ENCODE assay signal across 1 cellular context in genomic region chr5:170760126-170760525, GRCh38.
TF ChIP-seq lines count a peak whose summit lies in the region.

No MANE protein-coding gene starts in this region.

TF ChIP-seq in H1, 55 proteins besides CTCF, POLR2A, EP300 and RAD21 (continued from another document):
- TF ChIP-seq TAF1 (IDR thresholded peaks at IDR 0.05; ENCODE audit: low read depth, low read length), result no peak
- TF ChIP-seq RBBP5 (IDR thresholded peaks at IDR 0.05; ENCODE audit: borderline replicate concordance, low read depth, low read length), result no peak
- no peak for TF ChIP-seq CHD1 (IDR thresholded peaks at IDR 0.05; ENCODE audit: low read depth, low read length)
- TF ChIP-seq CBX8 (IDR thresholded peaks at IDR 0.05; ENCODE audit: borderline replicate concordance, low read depth, low read length), result no peak
- no peak for TF ChIP-seq CHD2 (IDR thresholded peaks at IDR 0.05; ENCODE audit: low read length)
- no peak for TF ChIP-seq SP1 (IDR thresholded peaks at IDR 0.05; ENCODE audit: low read depth, low read length)
- TF ChIP-seq SAP30 (IDR thresholded peaks at IDR 0.05; ENCODE audit: insufficient read depth, insufficient replicate concordance, low read length), result no peak
